11 cellular contexts compared by ENCODE assay signal in the genomic region with DNA sequence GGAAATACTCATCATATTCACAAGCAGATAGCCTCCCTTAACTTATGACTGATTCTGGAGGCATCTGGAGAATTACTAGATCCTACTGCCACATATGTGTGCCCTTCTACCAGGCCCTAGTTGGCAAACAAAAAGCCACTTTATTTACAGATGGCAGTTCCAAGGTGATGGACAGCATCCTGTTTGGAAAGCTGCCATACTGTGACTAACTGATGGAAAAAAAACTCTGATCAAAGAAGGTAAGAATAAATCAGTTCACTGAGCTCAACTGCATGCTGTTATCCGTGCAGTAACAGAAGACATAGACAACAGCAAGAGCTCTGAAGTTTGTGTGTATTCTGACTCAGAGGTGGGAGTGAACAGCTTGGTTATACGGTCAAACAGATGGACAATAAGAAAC.
A peak's percentile ranks its signal among the peaks of the same experiment; 100 is the strongest.
DNase-seq lines count a peak whose midpoint lies in the region; ATAC-seq and TF ChIP-seq lines count a peak whose summit lies in the region.
"Had no signal": no experiment of that assay in that cellular context is flagged by ENCODE, and none has a peak within 500 bp of the region (broad histone marks: within the 10 kb centered on the region; RNA-seq: fewer than 3 reads in every experiment).

No MANE protein-coding gene starts in this region.

- H3K4me3 Mint-ChIP-seq in HFFc6, result no peak overlapping the region
- H3K4me3 Mint-ChIP-seq in activated naive CD8-positive, alpha-beta T cell treated with anti-CD3 and anti-CD28 coated beads, Interleukin-2, amount 50 U/mL, for 24 hours, result no peak overlapping the region
- H3K4me3 Mint-ChIP-seq: activated naive CD8-positive, alpha-beta T cell; WTC11 had no signal

- no peak for ATAC-seq in activated naive CD8-positive, alpha-beta T cell treated with anti-CD3 and anti-CD28 coated beads, Interleukin-2, amount 50 U/mL, for 24 hours
- ATAC-seq: WTC11 had no signal

- DNase-seq in AG10803 (ENCODE audit: low read depth) (peak; percentile 66), HFFc6 (peak; percentile 37), inferior parietal cortex (ENCODE audit: extremely low spot score) (peak; percentile 17), amniotic stem cell (lab: John Stamatoyannopoulos, UW) (no peak), lower leg skin (ENCODE audit: low spot score in 2 of 2) (no peak)
- no peak for DNase-seq in effector CD8-positive, alpha-beta T cell (lab: John Stamatoyannopoulos, UW)
- DNase-seq in activated naive CD8-positive, alpha-beta T cell treated with anti-CD3 and anti-CD28 coated beads, Interleukin-2, amount 50 U/mL, for 24 hours, result no peak

- H3K27me3 Mint-ChIP-seq in HFFc6 (ENCODE audit: insufficient read depth), result peaks cover 2% of the 10 kb centered on the region; the same call in 1 of the 2 replicates
- H3K27me3 Mint-ChIP-seq in activated naive CD8-positive, alpha-beta T cell treated with anti-CD3 and anti-CD28 coated beads, Interleukin-2, amount 50 U/mL, for 24 hours, result no peaks in the 10 kb centered on the region
- H3K27me3 Mint-ChIP-seq: activated naive CD8-positive, alpha-beta T cell had no signal

- TF ChIP-seq POLR2A in lower leg skin (IDR thresholded peaks at IDR 0.05), result no peak

- H3K4me3 ChIP-seq in AG10803 (ENCODE audit: low read length) (no peak overlapping the region), lower leg skin (ENCODE audit: low read depth, poor library complexity, severe bottlenecking) (no peak overlapping the region)

- TF ChIP-seq CTCF in AG10803 (conservative IDR thresholded peaks at IDR 0.05; ENCODE audit: low read length) (no peak), HFFc6 (IDR thresholded peaks at IDR 0.05) (no peak), VCaP (conservative IDR thresholded peaks at IDR 0.05) (no peak), lower leg skin (IDR thresholded peaks at IDR 0.05) (no peak)

- 69 to 72% methylated on average over 2 of the region's 2 CpGs for WGBS in lower leg skin, 2 donors

- H3K4me1 Mint-ChIP-seq in HFFc6 (ENCODE audit: low read depth), result peaks cover 20% of the 10 kb centered on the region
- H3K4me1 Mint-ChIP-seq in activated naive CD8-positive, alpha-beta T cell treated with anti-CD3 and anti-CD28 coated beads, Interleukin-2, amount 50 U/mL, for 24 hours, result no peaks in the 10 kb centered on the region

- H3K36me3 Mint-ChIP-seq in HFFc6 (ENCODE audit: low read depth), result peaks cover 20% of the 10 kb centered on the region; the same call in 1 of the 2 replicates
- H3K36me3 Mint-ChIP-seq in activated naive CD8-positive, alpha-beta T cell treated with anti-CD3 and anti-CD28 coated beads, Interleukin-2, amount 50 U/mL, for 24 hours (ENCODE audit: low read depth), result peaks cover 74% of the 10 kb centered on the region

- peak overlapping the region; percentile 47 for H3K27ac Mint-ChIP-seq in HFFc6
- no peak overlapping the region for H3K27ac Mint-ChIP-seq in activated naive CD8-positive, alpha-beta T cell treated with anti-CD3 and anti-CD28 coated beads, Interleukin-2, amount 50 U/mL, for 24 hours
- H3K27ac Mint-ChIP-seq: activated naive CD8-positive, alpha-beta T cell; WTC11 had no signal

- peak overlapping the region; percentile 17; the same call in 1 of the 2 replicates for H3K27ac ChIP-seq in VCaP
- H3K27ac ChIP-seq: neutrophil had no signal

- intact Hi-C loops in lower leg skin (cut with DNase I; ENCODE audit: low total_unique reads), result no loop called here

- H3K9me3 Mint-ChIP-seq in HFFc6, result peaks cover 10% of the 10 kb centered on the region
- H3K9me3 Mint-ChIP-seq in activated naive CD8-positive, alpha-beta T cell treated with anti-CD3 and anti-CD28 coated beads, Interleukin-2, amount 50 U/mL, for 24 hours, result peaks cover 25% of the 10 kb centered on the region

Comparison
In these comparisons a context has a peak if more than half of its experiments do, and no peak if none do; other contexts are left out.
1. DNase-seq: peak in AG10803 (single experiment), HFFc6 (single experiment) and inferior parietal cortex (single experiment); none in effector CD8-positive, alpha-beta T cell (single experiment), amniotic stem cell (single experiment), lower leg skin (0 of 2) and activated naive CD8-positive, alpha-beta T cell treated with anti-CD3 and anti-CD28 coated beads, Interleukin-2, amount 50 U/mL, for 24 hours (single experiment).